In the genomic region with DNA sequence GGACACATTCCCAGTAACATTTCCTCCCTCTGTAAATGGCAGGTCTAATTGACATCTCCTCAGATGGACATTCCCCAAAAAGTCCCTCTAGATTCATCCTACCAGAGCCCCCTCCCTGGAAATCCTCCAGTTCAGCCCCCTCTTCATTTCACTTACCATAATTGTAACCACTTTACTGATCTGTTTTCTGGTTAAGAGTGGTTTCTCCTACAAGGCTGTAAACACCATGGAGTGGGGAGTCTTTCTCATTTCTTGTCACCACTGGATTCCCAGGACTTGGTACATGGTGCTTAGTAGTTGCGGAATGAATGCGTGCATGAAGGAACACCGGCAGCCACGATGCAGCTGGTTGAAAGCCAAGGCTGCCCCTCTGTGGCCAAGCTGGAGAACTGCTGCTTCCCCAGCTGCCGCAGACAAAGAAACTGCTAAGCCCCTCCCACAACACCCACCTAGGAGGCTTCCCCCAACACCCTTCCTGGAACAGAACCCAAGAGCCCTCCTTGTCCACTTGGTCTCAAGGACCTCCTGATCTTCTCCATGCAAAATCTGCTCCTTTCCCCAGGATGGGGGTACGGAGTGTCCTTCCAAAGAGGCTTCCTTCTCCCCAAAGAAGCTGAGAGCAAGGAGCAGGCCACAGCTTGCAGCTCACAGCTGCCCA, we compare ENCODE assay signal across 7 cellular contexts. TPM values are rescaled to one million over a fixed set of nuclear protein-coding genes. Genes with fewer than 3 reads are reported as not detected.
A peak's percentile ranks its signal among the peaks of the same experiment; 100 is the strongest.
DNase-seq lines count a peak whose midpoint lies in the region; ATAC-seq and TF ChIP-seq lines count a peak whose summit lies in the region.

No MANE protein-coding gene starts in this region.

- ATAC-seq in SK-N-SH treated with all-trans-retinoic acid at 6 μM for 48 hours, result peak; percentile 96
- ATAC-seq in activated naive CD4-positive, alpha-beta T cell treated with anti-CD3 and anti-CD28 coated beads, Interleukin-2, amount 50 U/mL, for 72 hours, result peak; percentile 91 to 93

- peaks cover 0 to 7% of the 10 kb centered on the region in 2 donors for H3K36me3 Mint-ChIP-seq in activated naive CD4-positive, alpha-beta T cell treated with anti-CD3 and anti-CD28 coated beads, Interleukin-2, amount 50 U/mL, for 72 hours

- H3K9me3 ChIP-seq in MG63, result no peaks in the 10 kb centered on the region
- no peaks in the 10 kb centered on the region for H3K9me3 ChIP-seq in cardiac muscle cell (ENCODE audit: low read depth)

- TF ChIP-seq CTCF in GM12875 (IDR thresholded peaks at IDR 0.05; ENCODE audit: borderline replicate concordance, insufficient read depth, low read depth, low read length), result peak; percentile 92
- peak; percentile 93 for TF ChIP-seq CTCF in cardiac muscle cell (IDR thresholded peaks at IDR 0.05; ENCODE audit: low read depth, low read length)

- H3K36me3 ChIP-seq in MG63, result peaks cover 15% of the 10 kb centered on the region
- no peaks in the 10 kb centered on the region for H3K36me3 ChIP-seq in cardiac muscle cell

- DNase-seq in MG63 (peak; percentile 71), cardiac muscle cell (ENCODE audit: low read depth in 1 of 2, low spot score in 1 of 2) (peak; percentile 87 to 91), posterior cingulate gyrus (peak; percentile 67 to 97 (median 76)), ureter (ENCODE audit: low spot score) (peak; percentile 74)
- peak; percentile 73 to 75 for DNase-seq in activated naive CD4-positive, alpha-beta T cell treated with anti-CD3 and anti-CD28 coated beads, Interleukin-2, amount 50 U/mL, for 72 hours (ENCODE audit: low spot score in 2 of 2)

- no peak overlapping the region for H3K27ac ChIP-seq in cardiac muscle cell

- no peaks in the 10 kb centered on the region for H3K4me1 ChIP-seq in cardiac muscle cell (ENCODE audit: low read depth)

- intact Hi-C loops in posterior cingulate gyrus (cut with DNase I), result loop anchor here (1.0 kb wide), 1 partner anchor 38 kb away; no protein-coding TSS in a partner anchor

- no peaks in the 10 kb centered on the region for H3K9me3 Mint-ChIP-seq in activated naive CD4-positive, alpha-beta T cell treated with anti-CD3 and anti-CD28 coated beads, Interleukin-2, amount 50 U/mL, for 72 hours

- H3K27me3 ChIP-seq in MG63 (no peaks in the 10 kb centered on the region), cardiac muscle cell (no peaks in the 10 kb centered on the region)

- H3K27ac Mint-ChIP-seq in activated naive CD4-positive, alpha-beta T cell treated with anti-CD3 and anti-CD28 coated beads, Interleukin-2, amount 50 U/mL, for 72 hours, result peak overlapping the region; percentile 14 to 68

- H3K4me3 ChIP-seq in GM12875 (ENCODE audit: low read depth, low read length) (no peak overlapping the region), MG63 (no peak overlapping the region), cardiac muscle cell (no peak overlapping the region)

TF ChIP-seq in SK-N-SH treated with all-trans-retinoic acid at 6 μM for 48 hours, 23 proteins besides CTCF, POLR2A, EP300 and RAD21:
- TF ChIP-seq, protein P1, sequence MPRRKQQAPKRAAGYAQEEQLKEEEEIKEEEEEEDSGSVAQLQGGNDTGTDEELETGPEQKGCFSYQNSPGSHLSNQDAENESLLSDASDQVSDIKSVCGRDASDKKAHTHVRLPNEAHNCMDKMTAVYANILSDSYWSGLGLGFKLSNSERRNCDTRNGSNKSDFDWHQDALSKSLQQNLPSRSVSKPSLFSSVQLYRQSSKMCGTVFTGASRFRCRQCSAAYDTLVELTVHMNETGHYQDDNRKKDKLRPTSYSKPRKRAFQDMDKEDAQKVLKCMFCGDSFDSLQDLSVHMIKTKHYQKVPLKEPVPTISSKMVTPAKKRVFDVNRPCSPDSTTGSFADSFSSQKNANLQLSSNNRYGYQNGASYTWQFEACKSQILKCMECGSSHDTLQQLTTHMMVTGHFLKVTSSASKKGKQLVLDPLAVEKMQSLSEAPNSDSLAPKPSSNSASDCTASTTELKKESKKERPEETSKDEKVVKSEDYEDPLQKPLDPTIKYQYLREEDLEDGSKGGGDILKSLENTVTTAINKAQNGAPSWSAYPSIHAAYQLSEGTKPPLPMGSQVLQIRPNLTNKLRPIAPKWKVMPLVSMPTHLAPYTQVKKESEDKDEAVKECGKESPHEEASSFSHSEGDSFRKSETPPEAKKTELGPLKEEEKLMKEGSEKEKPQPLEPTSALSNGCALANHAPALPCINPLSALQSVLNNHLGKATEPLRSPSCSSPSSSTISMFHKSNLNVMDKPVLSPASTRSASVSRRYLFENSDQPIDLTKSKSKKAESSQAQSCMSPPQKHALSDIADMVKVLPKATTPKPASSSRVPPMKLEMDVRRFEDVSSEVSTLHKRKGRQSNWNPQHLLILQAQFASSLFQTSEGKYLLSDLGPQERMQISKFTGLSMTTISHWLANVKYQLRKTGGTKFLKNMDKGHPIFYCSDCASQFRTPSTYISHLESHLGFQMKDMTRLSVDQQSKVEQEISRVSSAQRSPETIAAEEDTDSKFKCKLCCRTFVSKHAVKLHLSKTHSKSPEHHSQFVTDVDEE (CRISPR knock-in tag; IDR thresholded peaks at IDR 0.05), result no peak
- TF ChIP-seq PPARA (CRISPR knock-in tag; IDR thresholded peaks at IDR 0.05; ENCODE audit: borderline replicate concordance) (0 out of 2 replicates have a peak, but pooled peaks have one; percentile 46), BACH2 (CRISPR knock-in tag; IDR thresholded peaks at IDR 0.05; ENCODE audit: borderline replicate concordance) (no peak)

RNA-seq across cellular contexts. Expression of a gene that starts 18.6 kb away (rescaled TPM):
- 22.3 and 32.1 TPM in 2 replicates for total RNA-seq in MG63 (2014; rRNA removed; shearing (Covaris generic); ENCODE audit: low replicate concordance)
- under 1 TPM; 0.23 to 0.91 TPM for total RNA-seq in activated naive CD4-positive, alpha-beta T cell treated with anti-CD3 and anti-CD28 coated beads, Interleukin-2, amount 50 U/mL, for 72 hours
- total RNA-seq in cardiac muscle cell, result 42.0 and 66.1 TPM in 2 replicates
- polyA plus RNA-seq in cardiac muscle cell, result 38.0 and 67.4 TPM in 2 replicates
- 11.0 TPM for total RNA-seq in ureter

RNA-seq across cellular contexts. Expression of a gene that starts 39.4 kb away (rescaled TPM):
- 29.1 and 36.0 TPM in 2 replicates for total RNA-seq in MG63 (2014; rRNA removed; shearing (Covaris generic); ENCODE audit: low replicate concordance)
- total RNA-seq in activated naive CD4-positive, alpha-beta T cell treated with anti-CD3 and anti-CD28 coated beads, Interleukin-2, amount 50 U/mL, for 72 hours, result 10 to 100 TPM; 18.0 to 20.2 TPM
- total RNA-seq in cardiac muscle cell, result 53.3 and 55.0 TPM in 2 replicates
- 31.9 and 33.8 TPM in 2 replicates for polyA plus RNA-seq in cardiac muscle cell
- total RNA-seq in ureter, result 26.2 TPM

RNA-seq across cellular contexts. Expression of a gene that starts 51.2 kb away (rescaled TPM):
- total RNA-seq in MG63 (2014; rRNA removed; shearing (Covaris generic); ENCODE audit: low replicate concordance), result 17.2 and 34.0 TPM in 2 replicates
- total RNA-seq in activated naive CD4-positive, alpha-beta T cell treated with anti-CD3 and anti-CD28 coated beads, Interleukin-2, amount 50 U/mL, for 72 hours, result 100 to 1,000 TPM in 1 of 2 donors, 10 to 100 TPM in 1; 88.9 to 137 TPM
- total RNA-seq in cardiac muscle cell (41.9 and 45.1 TPM in 2 replicates), ureter (119 TPM)
- 45.3 and 59.5 TPM in 2 replicates for polyA plus RNA-seq in cardiac muscle cell
